In the genomic region with DNA sequence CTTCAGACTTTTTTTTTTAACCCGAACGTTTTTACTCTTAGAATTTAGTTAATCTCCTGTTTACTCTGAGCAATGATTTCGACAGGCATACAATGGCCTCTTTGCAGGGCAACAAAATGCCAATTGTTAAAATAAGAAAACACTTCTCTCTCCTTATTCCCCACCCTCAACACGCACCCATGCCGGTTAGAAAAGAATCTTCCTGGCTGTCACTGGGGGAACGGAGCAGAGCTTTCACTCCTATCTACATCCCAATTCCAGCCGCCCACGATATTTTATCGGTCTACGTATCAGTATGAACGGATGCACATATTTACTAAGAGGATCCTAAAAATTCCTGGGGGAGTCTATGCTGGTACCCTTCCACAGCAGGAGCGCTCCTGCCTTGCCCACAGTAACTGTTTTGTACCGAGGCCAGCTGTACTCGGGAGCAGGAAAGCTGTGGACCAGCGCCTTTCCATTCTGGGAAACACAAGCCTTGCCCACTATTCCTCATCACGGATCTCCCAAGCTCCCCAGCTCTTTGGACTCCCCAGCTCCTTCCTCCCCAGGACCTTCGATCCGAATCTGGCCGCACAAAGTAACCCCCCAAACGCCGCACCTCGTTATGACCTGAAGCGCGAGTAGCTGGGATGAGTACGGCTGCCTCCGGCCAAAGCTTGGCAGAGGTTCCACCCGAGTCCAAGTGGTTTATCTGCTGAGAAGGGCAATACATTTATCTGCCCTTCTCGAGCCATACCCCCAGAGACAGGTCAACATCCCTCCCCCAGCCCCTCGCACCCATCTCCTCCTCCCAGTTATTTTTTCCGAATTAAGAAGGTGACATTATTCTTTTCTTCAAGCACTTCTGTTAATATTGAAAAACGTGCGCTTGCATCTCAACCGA, we compare ENCODE assay signal across 15 cellular contexts. TPM values are rescaled to one million over a fixed set of nuclear protein-coding genes. Genes with fewer than 3 reads are reported as not detected.
DNase-seq lines count a peak whose midpoint lies in the region; ATAC-seq and TF ChIP-seq lines count a peak whose summit lies in the region.
"Had no signal": no experiment of that assay in that cellular context is flagged by ENCODE, and none has a peak within 500 bp of the region (broad histone marks: within the 10 kb centered on the region; RNA-seq: fewer than 3 reads in every experiment).

No MANE protein-coding gene starts in this region.

- H4K20me1 ChIP-seq in SK-N-SH (ENCODE audit: insufficient read depth) = no peaks in the 10 kb centered on the region

- POLR2A ChIA-PET in SK-N-SH (lab: Yijun Ruan, JAX) = no interaction called here

- no peak overlapping the region for H3K4me3 Mint-ChIP-seq in activated naive CD8-positive, alpha-beta T cell treated with anti-CD3 and anti-CD28 coated beads, Interleukin-2, amount 50 U/mL, for 24 hours
- H3K4me3 Mint-ChIP-seq in nephron = peak overlapping the region; percentile 3 to 56 (median 49)

- H3K4me3 ChIP-seq in SK-N-SH (ENCODE audit: low read depth in 2 of 2, low read length in 1 of 2) = no peak overlapping the region; a peak in 1 of 4 replicates
- peak overlapping the region; percentile 86 for H3K4me3 ChIP-seq in H7 (ENCODE audit: insufficient read depth, low read depth, low read length)
- H3K4me3 ChIP-seq: coronary artery, upper lobe of left lung had no signal

- peaks cover 4% of the 10 kb centered on the region for H3K9me3 Mint-ChIP-seq in activated naive CD8-positive, alpha-beta T cell treated with anti-CD3 and anti-CD28 coated beads, Interleukin-2, amount 50 U/mL, for 24 hours
- H3K9me3 Mint-ChIP-seq in nephron = no peaks in the 10 kb centered on the region

- TF ChIP-seq CTCF in SK-N-SH (IDR thresholded peaks at IDR 0.05) (no peak), nephron (IDR thresholded peaks at IDR 0.05; ENCODE audit: unreplicated experiment in 3 of 3) (no peak)

- WGBS in SK-N-SH (ENCODE audit: low lambda C conversion rate) = 6% methylated on average over 33 of the region's 33 CpGs

- H3K9ac ChIP-seq in SK-N-SH = no peak overlapping the region

- DNase-seq in SK-N-SH (peak; percentile 26), H7 (no peak), NCI-H2171 (lab: John Stamatoyannopoulos, UW) (no peak)
- DNase-seq in activated naive CD8-positive, alpha-beta T cell treated with anti-CD3 and anti-CD28 coated beads, Interleukin-2, amount 50 U/mL, for 24 hours = no peak
- DNase-seq: NCI-H1436; stimulated activated CD4-positive, alpha-beta T cell treated with anti-CD3 and anti-CD28 coated beads, Interleukin-15, amount 100 ng/mL, for 24 hours; T1000; upper lobe of left lung had no signal

- CTCF ChIA-PET in SK-N-SH (lab: Yijun Ruan, JAX) = interaction anchor here (1.4 kb wide), 1 partner anchor 277 kb away, joined by 3 read pairs; no protein-coding TSS in a partner anchor

- ATAC-seq in SK-N-SH treated with all-trans-retinoic acid at 6 μM for 48 hours (no peak), HG03095 (IDR thresholded peaks at IDR 0.05; ENCODE audit: unreplicated experiment) (no peak), GM21529 (IDR thresholded peaks at IDR 0.05; ENCODE audit: unreplicated experiment) (no peak)
- ATAC-seq in activated naive CD8-positive, alpha-beta T cell treated with anti-CD3 and anti-CD28 coated beads, Interleukin-2, amount 50 U/mL, for 24 hours = no peak

- no peak overlapping the region for H3K4me2 ChIP-seq in SK-N-SH

- H3K4me1 ChIP-seq in SK-N-SH (ENCODE audit: control insufficient read depth in 1 of 2, insufficient read depth in 2 of 2, low read depth in 1 of 2, low read length in 1 of 2) = no peaks in the 10 kb centered on the region; a peak in 1 of 4 replicates

- peaks cover 46% of the 10 kb centered on the region for H3K4me1 Mint-ChIP-seq in activated naive CD8-positive, alpha-beta T cell treated with anti-CD3 and anti-CD28 coated beads, Interleukin-2, amount 50 U/mL, for 24 hours
- H3K4me1 Mint-ChIP-seq in nephron = peaks cover 31% of the 10 kb centered on the region

- H3K27me3 ChIP-seq in SK-N-SH (ENCODE audit: insufficient read depth) (peaks cover 100% of the 10 kb centered on the region), H7 (ENCODE audit: control insufficient read depth, insufficient read depth, low read length) (peaks cover 60% of the 10 kb centered on the region)

- peak overlapping the region; percentile 48 for H3K27ac Mint-ChIP-seq in activated naive CD8-positive, alpha-beta T cell treated with anti-CD3 and anti-CD28 coated beads, Interleukin-2, amount 50 U/mL, for 24 hours
- H3K27ac Mint-ChIP-seq in nephron = no peak overlapping the region
- H3K27ac Mint-ChIP-seq: progenitor cell of endocrine pancreas had no signal

- H3K79me2 ChIP-seq in SK-N-SH (ENCODE audit: insufficient read depth) = no peaks in the 10 kb centered on the region

- H3K36me3 Mint-ChIP-seq in activated naive CD8-positive, alpha-beta T cell treated with anti-CD3 and anti-CD28 coated beads, Interleukin-2, amount 50 U/mL, for 24 hours (ENCODE audit: low read depth) = peaks cover 6% of the 10 kb centered on the region
- no peaks in the 10 kb centered on the region for H3K36me3 Mint-ChIP-seq in nephron (ENCODE audit: low read depth)

- no peak overlapping the region for H3K27ac ChIP-seq in SK-N-SH (ENCODE audit: low read depth in 2 of 2, low read length in 1 of 2)
- H3K27ac ChIP-seq: coronary artery, upper lobe of left lung had no signal

- no peak for TF ChIP-seq EP300 in SK-N-SH (IDR thresholded peaks at IDR 0.05; ENCODE audit: borderline replicate concordance in 1 of 2, low read depth in 1 of 2, low read length in 1 of 2)

- no peaks in the 10 kb centered on the region for H3F3A ChIP-seq in SK-N-SH (replicated peaks; ENCODE audit: insufficient read depth)

- H3K9me2 ChIP-seq in SK-N-SH = no peaks in the 10 kb centered on the region

- no peaks in the 10 kb centered on the region for H3K36me3 ChIP-seq in SK-N-SH (replicated peaks in 1 of 2; ENCODE audit: control insufficient read depth in 1 of 2, insufficient read depth in 2 of 2, low read length in 1 of 2)
- no peaks in the 10 kb centered on the region for H3K36me3 ChIP-seq in H7 (replicated peaks; ENCODE audit: control insufficient read depth, insufficient read depth, low read length)
- H3K36me3 ChIP-seq: upper lobe of left lung had no signal

- no peak overlapping the region for H2AFZ ChIP-seq in SK-N-SH (ENCODE audit: low read depth)

- peaks cover 93% of the 10 kb centered on the region for H3K27me3 Mint-ChIP-seq in activated naive CD8-positive, alpha-beta T cell treated with anti-CD3 and anti-CD28 coated beads, Interleukin-2, amount 50 U/mL, for 24 hours
- H3K27me3 Mint-ChIP-seq in nephron (ENCODE audit: low read depth) = peaks cover 100% of the 10 kb centered on the region

- no peaks in the 10 kb centered on the region for H3K9me3 ChIP-seq in SK-N-SH
- H3K9me3 ChIP-seq: upper lobe of left lung had no signal

- TF ChIP-seq RAD21 in SK-N-SH (IDR thresholded peaks at IDR 0.05; ENCODE audit: low read length) = no peak

TF ChIP-seq in SK-N-SH, 30 proteins besides CTCF, POLR2A, EP300 and RAD21 (continues in another document):
- no peak for TF ChIP-seq GABPA (IDR thresholded peaks at IDR 0.05; ENCODE audit: low read depth)
- TF ChIP-seq, protein P1, sequence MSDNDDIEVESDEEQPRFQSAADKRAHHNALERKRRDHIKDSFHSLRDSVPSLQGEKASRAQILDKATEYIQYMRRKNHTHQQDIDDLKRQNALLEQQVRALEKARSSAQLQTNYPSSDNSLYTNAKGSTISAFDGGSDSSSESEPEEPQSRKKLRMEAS (IDR thresholded peaks at IDR 0.05; ENCODE audit: low read depth) = no peak
- no peak for TF ChIP-seq TCF12 (IDR thresholded peaks at IDR 0.05)
- no peak for TF ChIP-seq ELF1 (IDR thresholded peaks at IDR 0.05)
- no peak for TF ChIP-seq NFIC (IDR thresholded peaks at IDR 0.05; ENCODE audit: borderline replicate concordance)
- TF ChIP-seq, protein P2, sequence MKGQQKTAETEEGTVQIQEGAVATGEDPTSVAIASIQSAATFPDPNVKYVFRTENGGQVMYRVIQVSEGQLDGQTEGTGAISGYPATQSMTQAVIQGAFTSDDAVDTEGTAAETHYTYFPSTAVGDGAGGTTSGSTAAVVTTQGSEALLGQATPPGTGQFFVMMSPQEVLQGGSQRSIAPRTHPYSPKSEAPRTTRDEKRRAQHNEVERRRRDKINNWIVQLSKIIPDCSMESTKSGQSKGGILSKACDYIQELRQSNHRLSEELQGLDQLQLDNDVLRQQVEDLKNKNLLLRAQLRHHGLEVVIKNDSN (IDR thresholded peaks at IDR 0.05; ENCODE audit: borderline replicate concordance, low read depth) = no peak
- TF ChIP-seq YY1 (IDR thresholded peaks at IDR 0.05; ENCODE audit: low read depth) = no peak

TF ChIP-seq in SK-N-SH treated with all-trans-retinoic acid at 6 μM for 48 hours, 23 proteins besides CTCF, POLR2A, EP300 and RAD21:
- TF ChIP-seq, protein P3, sequence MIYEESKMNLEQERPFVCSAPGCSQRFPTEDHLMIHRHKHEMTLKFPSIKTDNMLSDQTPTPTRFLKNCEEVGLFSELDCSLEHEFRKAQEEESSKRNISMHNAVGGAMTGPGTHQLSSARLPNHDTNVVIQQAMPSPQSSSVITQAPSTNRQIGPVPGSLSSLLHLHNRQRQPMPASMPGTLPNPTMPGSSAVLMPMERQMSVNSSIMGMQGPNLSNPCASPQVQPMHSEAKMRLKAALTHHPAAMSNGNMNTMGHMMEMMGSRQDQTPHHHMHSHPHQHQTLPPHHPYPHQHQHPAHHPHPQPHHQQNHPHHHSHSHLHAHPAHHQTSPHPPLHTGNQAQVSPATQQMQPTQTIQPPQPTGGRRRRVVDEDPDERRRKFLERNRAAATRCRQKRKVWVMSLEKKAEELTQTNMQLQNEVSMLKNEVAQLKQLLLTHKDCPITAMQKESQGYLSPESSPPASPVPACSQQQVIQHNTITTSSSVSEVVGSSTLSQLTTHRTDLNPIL (CRISPR knock-in tag; IDR thresholded peaks at IDR 0.05; ENCODE audit: low read depth) = no peak
- TF ChIP-seq ZC3H10 (CRISPR knock-in tag; IDR thresholded peaks at IDR 0.05) = no peak
- no peak for TF ChIP-seq SNAI2 (CRISPR knock-in tag; IDR thresholded peaks at IDR 0.05)
- no peak for TF ChIP-seq TOX (CRISPR knock-in tag; IDR thresholded peaks at IDR 0.05; ENCODE audit: borderline replicate concordance)
- TF ChIP-seq TCF4 (CRISPR knock-in tag; IDR thresholded peaks at IDR 0.05; ENCODE audit: borderline replicate concordance) = no peak

RNA-seq across cellular contexts. Expression of a gene that starts 2.2 kb away (rescaled TPM):
- not detected in 2 replicates for polyA plus RNA-seq in SK-N-SH (2012; rRNA removed)
- not detected in 2 replicates for polyA plus RNA-seq in SK-N-SH (2012; cell fraction: cytosol; rRNA removed)
- not detected in 2 replicates for polyA plus RNA-seq in SK-N-SH (2012; cell fraction: nucleus; rRNA removed)
- total RNA-seq in H7 (2014; rRNA removed; shearing (Covaris generic)) = 25.0 and 32.7 TPM in 2 replicates
- total RNA-seq: progenitor cell of endocrine pancreas, RPMI7951, upper lobe of left lung had no signal
